In the genomic region with DNA sequence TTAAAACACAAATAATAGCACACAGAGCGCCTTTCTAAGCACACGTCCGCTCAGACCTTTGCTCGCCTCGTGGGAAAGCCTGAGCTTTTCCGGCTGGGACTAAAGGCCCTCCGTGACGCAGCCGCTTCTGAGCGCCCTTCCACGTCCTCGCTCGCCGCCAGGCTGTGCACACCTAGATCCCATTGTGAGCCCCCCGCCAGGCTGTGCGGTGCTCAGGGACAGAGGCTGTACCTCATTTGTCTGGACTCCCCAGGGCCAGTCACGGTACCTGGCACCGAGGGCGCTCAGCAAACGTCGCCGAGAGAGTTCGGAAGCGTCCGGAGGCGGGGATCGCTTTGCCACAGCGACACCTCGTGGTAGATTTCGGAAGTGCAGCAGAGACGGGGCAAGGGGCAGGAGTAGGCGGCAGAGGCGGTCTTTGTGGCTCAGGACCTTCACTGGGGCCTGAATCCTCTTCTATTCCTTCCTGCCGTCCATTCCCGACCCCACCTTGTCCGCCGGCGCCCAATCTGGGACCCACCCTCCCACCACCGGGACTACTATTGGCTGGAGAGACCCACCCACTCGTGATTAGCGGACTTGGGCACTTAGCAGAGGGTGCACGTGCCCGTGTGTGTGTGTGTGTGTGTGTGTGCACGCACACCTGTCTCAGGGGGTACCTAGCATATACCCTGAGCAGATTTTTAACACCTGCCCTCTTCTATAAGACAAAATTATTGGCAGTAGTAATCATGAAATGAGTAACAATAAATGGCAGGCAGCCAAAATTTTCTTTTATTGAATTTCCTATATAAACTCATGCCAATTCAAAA, we compare ENCODE assay signal across 1 cellular context.
TF ChIP-seq lines count a peak whose summit lies in the region.

No MANE protein-coding gene starts in this region.

TF ChIP-seq in IMR-90, 13 proteins besides CTCF, POLR2A, EP300 and RAD21:
- TF ChIP-seq SMC3 (IDR thresholded peaks at IDR 0.05; ENCODE audit: low read depth, low read length) (peak; percentile 84), RFX5 (IDR thresholded peaks at IDR 0.05; ENCODE audit: low read depth, low read length) (no peak), RCOR1 (IDR thresholded peaks at IDR 0.05; ENCODE audit: insufficient replicate concordance, low read length) (no peak), NFE2L2 (IDR thresholded peaks at IDR 0.05; ENCODE audit: low read depth, low read length) (no peak), CEBPB (IDR thresholded peaks at IDR 0.05; ENCODE audit: low read depth, low read length) (no peak), MXI1 (IDR thresholded peaks at IDR 0.05; ENCODE audit: borderline replicate concordance, low read depth, low read length) (0 out of 2 replicates have a peak, but pooled peaks have one; percentile 21), FOS (IDR thresholded peaks at IDR 0.05; ENCODE audit: low read depth, low read length) (no peak), CHD1 (IDR thresholded peaks at IDR 0.05; ENCODE audit: low read depth, low read length) (no peak), MAZ (IDR thresholded peaks at IDR 0.05; ENCODE audit: borderline replicate concordance, low read depth, low read length) (peak; percentile 64; the same call in 1 of the 2 replicates), BHLHE40 (IDR thresholded peaks at IDR 0.05; ENCODE audit: low read depth, low read length) (0 out of 2 replicates have a peak, but pooled peaks have one; percentile 7), MAFK (IDR thresholded peaks at IDR 0.05; ENCODE audit: low read depth, low read length) (no peak)
- TF ChIP-seq, protein P1, sequence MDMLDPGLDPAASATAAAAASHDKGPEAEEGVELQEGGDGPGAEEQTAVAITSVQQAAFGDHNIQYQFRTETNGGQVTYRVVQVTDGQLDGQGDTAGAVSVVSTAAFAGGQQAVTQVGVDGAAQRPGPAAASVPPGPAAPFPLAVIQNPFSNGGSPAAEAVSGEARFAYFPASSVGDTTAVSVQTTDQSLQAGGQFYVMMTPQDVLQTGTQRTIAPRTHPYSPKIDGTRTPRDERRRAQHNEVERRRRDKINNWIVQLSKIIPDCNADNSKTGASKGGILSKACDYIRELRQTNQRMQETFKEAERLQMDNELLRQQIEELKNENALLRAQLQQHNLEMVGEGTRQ (IDR thresholded peaks at IDR 0.05; ENCODE audit: low read depth, low read length): no peak
- TF ChIP-seq, protein P2, sequence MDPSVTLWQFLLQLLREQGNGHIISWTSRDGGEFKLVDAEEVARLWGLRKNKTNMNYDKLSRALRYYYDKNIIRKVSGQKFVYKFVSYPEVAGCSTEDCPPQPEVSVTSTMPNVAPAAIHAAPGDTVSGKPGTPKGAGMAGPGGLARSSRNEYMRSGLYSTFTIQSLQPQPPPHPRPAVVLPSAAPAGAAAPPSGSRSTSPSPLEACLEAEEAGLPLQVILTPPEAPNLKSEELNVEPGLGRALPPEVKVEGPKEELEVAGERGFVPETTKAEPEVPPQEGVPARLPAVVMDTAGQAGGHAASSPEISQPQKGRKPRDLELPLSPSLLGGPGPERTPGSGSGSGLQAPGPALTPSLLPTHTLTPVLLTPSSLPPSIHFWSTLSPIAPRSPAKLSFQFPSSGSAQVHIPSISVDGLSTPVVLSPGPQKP (IDR thresholded peaks at IDR 0.05; ENCODE audit: borderline replicate concordance, low read depth, low read length): no peak
